In the genomic region with DNA sequence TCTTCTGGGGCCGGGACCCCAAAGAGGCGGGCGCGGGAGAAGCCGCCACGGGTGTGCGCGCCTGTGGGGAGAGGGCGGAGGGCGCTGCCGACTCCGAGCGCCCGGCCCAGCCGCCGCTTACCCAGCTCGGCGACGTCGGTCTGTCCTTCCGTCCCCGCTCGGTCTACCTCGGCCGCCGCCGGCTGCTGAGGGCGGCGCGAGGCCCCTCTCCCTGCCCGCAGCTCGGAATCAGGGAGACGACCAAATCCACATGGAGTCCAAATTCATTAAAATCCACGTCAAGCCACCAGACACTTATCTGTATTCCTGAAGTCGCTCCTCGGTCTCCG, we compare ENCODE assay signal across 8 cellular contexts. TPM values are rescaled to one million over a fixed set of nuclear protein-coding genes. Genes with fewer than 3 reads are reported as not detected.
DNase-seq lines count a peak whose midpoint lies in the region; ATAC-seq and TF ChIP-seq lines count a peak whose summit lies in the region.

No MANE protein-coding gene starts in this region.

- H2BK120ac ChIP-seq in mesenchymal stem cell (ENCODE audit: low read depth, low read length), result peak overlapping the region; percentile 36

- H3K4me1 ChIP-seq in OCI-LY1 (ENCODE audit: insufficient read depth, low read length, severe bottlenecking) (peaks cover 16% of the 10 kb centered on the region), mesenchymal stem cell (ENCODE audit: control insufficient read depth, insufficient read depth, low read depth, low read length) (peaks cover 25% of the 10 kb centered on the region)

- no peak overlapping the region for H3K14ac ChIP-seq in mesenchymal stem cell (ENCODE audit: low read length in 2 of 2)

- H3K79me1 ChIP-seq in mesenchymal stem cell (replicated peaks; ENCODE audit: low read length, poor library complexity, severe bottlenecking), result no peaks in the 10 kb centered on the region

- no peaks in the 10 kb centered on the region for H3F3A ChIP-seq in OCI-LY1 (ENCODE audit: insufficient read depth, low read length)

- H3K9ac ChIP-seq in OCI-LY1 (ENCODE audit: low read length), result no peak overlapping the region
- peak overlapping the region; percentile 78 for H3K9ac ChIP-seq in mesenchymal stem cell (ENCODE audit: low read length)

- H3K4me3 Mint-ChIP-seq in chondrocyte (ENCODE audit: unreplicated experiment) (peak overlapping the region; percentile 96), type B pancreatic cell (peak overlapping the region; percentile 96)

- H4K91ac ChIP-seq in mesenchymal stem cell (ENCODE audit: low read length), result no peak overlapping the region

- no peaks in the 10 kb centered on the region for H3K79me2 ChIP-seq in OCI-LY1 (ENCODE audit: insufficient read depth, low read length)

- peak overlapping the region; percentile 42 to 57 for H3K18ac ChIP-seq in mesenchymal stem cell (ENCODE audit: low read depth in 1 of 2, low read length in 2 of 2)

- WGBS in mesenchymal stem cell, result 1% methylated on average over 36 of the region's 37 CpGs

- DNase-seq in G401 (ENCODE audit: low spot score) (peak; percentile 21), chondrocyte (ENCODE audit: low spot score) (no peak), mesenchymal stem cell (no peak), type B pancreatic cell (ENCODE audit: extremely low spot score, unreplicated experiment) (no peak), NCI-H345 treated with DMSO at 0.1 percent for 48 hours (lab: John Stamatoyannopoulos, UW; ENCODE audit: unreplicated experiment) (no peak), mucosa of gallbladder (ENCODE audit: low spot score) (no peak)

- H3K27me3 ChIP-seq in OCI-LY1 (ENCODE audit: insufficient read depth, low read length) (no peaks in the 10 kb centered on the region; the same call in 1 of the 2 replicates), mesenchymal stem cell (ENCODE audit: control insufficient read depth in 1 of 2, insufficient read depth in 1 of 2, low read length in 2 of 2) (peaks cover 11 to 51% of the 10 kb centered on the region in 2 experiments)

- no peak for ATAC-seq in HG03521 (IDR thresholded peaks at IDR 0.05; ENCODE audit: unreplicated experiment)

- in situ Hi-C loops in G401 (cut with HindIII; ENCODE audit: low sequenced_read_pairs), result no loop called here

- H3K36me3 Mint-ChIP-seq in chondrocyte (ENCODE audit: low read depth) (no peaks in the 10 kb centered on the region), type B pancreatic cell (no peaks in the 10 kb centered on the region)

- no peaks in the 10 kb centered on the region for H3K36me3 ChIP-seq in OCI-LY1 (ENCODE audit: insufficient read depth, low read length)
- no peaks in the 10 kb centered on the region for H3K36me3 ChIP-seq in mesenchymal stem cell (ENCODE audit: control insufficient read depth in 1 of 2, insufficient read depth in 2 of 2, low read depth in 1 of 2, low read length in 2 of 2)

- peak overlapping the region in 1 of 2 experiments; percentile 61 for H3K23ac ChIP-seq in mesenchymal stem cell (ENCODE audit: low read length in 2 of 2)

- H3K9me2 ChIP-seq in OCI-LY1 (ENCODE audit: low read depth, low read length), result no peaks in the 10 kb centered on the region

- H2BK15ac ChIP-seq in mesenchymal stem cell (ENCODE audit: low read depth, poor library complexity, severe bottlenecking), result peak overlapping the region; percentile 52

- H3K27me3 Mint-ChIP-seq in chondrocyte (ENCODE audit: low read depth) (no peaks in the 10 kb centered on the region), type B pancreatic cell (peaks cover 2% of the 10 kb centered on the region)

- H2BK12ac ChIP-seq in mesenchymal stem cell (ENCODE audit: low read length in 2 of 2), result no peak overlapping the region

- no peak overlapping the region for H2AK5ac ChIP-seq in mesenchymal stem cell (ENCODE audit: low read length, severe bottlenecking)

- H3K4me3 ChIP-seq in OCI-LY1 (ENCODE audit: low read depth, low read length, poor library complexity, severe bottlenecking), result peak overlapping the region; percentile 56
- H3K4me3 ChIP-seq in mesenchymal stem cell (ENCODE audit: insufficient read depth in 1 of 2, low read depth in 1 of 2, low read length in 2 of 2), result peak overlapping the region; percentile 71 to 84

- H2AFZ ChIP-seq in OCI-LY1 (ENCODE audit: low read length) (no peak overlapping the region), mesenchymal stem cell (ENCODE audit: low read depth, low read length) (no peak overlapping the region)

- peak overlapping the region in 1 of 2 experiments; percentile 47 for H3K4ac ChIP-seq in mesenchymal stem cell (ENCODE audit: low read depth in 1 of 2, low read length in 2 of 2)

- no peak for TF ChIP-seq CTCF in OCI-LY1 (IDR thresholded peaks at IDR 0.05; ENCODE audit: low read length)
- TF ChIP-seq CTCF in chondrocyte (IDR thresholded peaks at IDR 0.05), result peak; percentile 29
- no peak for TF ChIP-seq CTCF in type B pancreatic cell (conservative IDR thresholded peaks at IDR 0.05)

- H3K9me3 Mint-ChIP-seq in chondrocyte (ENCODE audit: low read depth) (no peaks in the 10 kb centered on the region), type B pancreatic cell (no peaks in the 10 kb centered on the region)

- no peak overlapping the region for H4K8ac ChIP-seq in mesenchymal stem cell (ENCODE audit: low read length)

- H3K27ac Mint-ChIP-seq in chondrocyte (ENCODE audit: unreplicated experiment) (no peak overlapping the region), type B pancreatic cell (no peak overlapping the region)

- no peaks in the 10 kb centered on the region for H3K9me3 ChIP-seq in OCI-LY1 (ENCODE audit: low read length)
- H3K9me3 ChIP-seq in mesenchymal stem cell (ENCODE audit: control insufficient read depth, low read length), result no peaks in the 10 kb centered on the region

- H3K4me2 ChIP-seq in OCI-LY1 (ENCODE audit: low read length) (peak overlapping the region; percentile 68), mesenchymal stem cell (ENCODE audit: low read length, poor library complexity, severe bottlenecking) (peak overlapping the region; percentile 98)

- H3K27ac ChIP-seq in OCI-LY1 (ENCODE audit: low read depth, low read length, poor library complexity, severe bottlenecking) (no peak overlapping the region), mesenchymal stem cell (ENCODE audit: low read length, poor library complexity, severe bottlenecking) (no peak overlapping the region)

- H4K20me1 ChIP-seq in OCI-LY1 (ENCODE audit: insufficient read depth, low read length), result no peaks in the 10 kb centered on the region

- no peak overlapping the region for H2BK5ac ChIP-seq in mesenchymal stem cell (ENCODE audit: low read depth, low read length, poor library complexity, severe bottlenecking)

- H3K4me1 Mint-ChIP-seq in chondrocyte (ENCODE audit: low read depth), result peaks cover 64% of the 10 kb centered on the region
- peaks cover 45% of the 10 kb centered on the region for H3K4me1 Mint-ChIP-seq in type B pancreatic cell (ENCODE audit: unreplicated experiment)

RNA-seq across cellular contexts. Expression of gene PLXNA2, which starts 0.7 kb away (rescaled TPM):
- 0.55 and 0.92 TPM in 2 replicates for total RNA-seq in G401 (2014; rRNA removed; shearing (Covaris generic))
- total RNA-seq in chondrocyte (22.0 to 37.9 TPM (median 24.9 TPM) in 3 replicates), type B pancreatic cell (ENCODE audit: low replicate concordance) (80.1 and 120 TPM in 2 replicates), mucosa of gallbladder (37.4 TPM)
- 4.6 TPM for polyA plus RNA-seq in mesenchymal stem cell (2013, experiment 1 of 2)
- 4.6 TPM for polyA plus RNA-seq in mesenchymal stem cell (2013, experiment 2 of 2)

Comparison
In these comparisons a context has a peak if more than half of its experiments do, and no peak if none do; other contexts are left out.
1. RNA of gene PLXNA2, which starts 0.7 kb away (total RNA-seq): 80.1 to 120 TPM in type B pancreatic cell, 37.4 TPM in mucosa of gallbladder (single experiment) and 22.0 to 37.9 TPM in chondrocyte; 0.55 to 0.92 TPM in G401; every median in the first group is over 10 times any median in the second.